10 cellular contexts compared by ENCODE assay signal in the genomic region with DNA sequence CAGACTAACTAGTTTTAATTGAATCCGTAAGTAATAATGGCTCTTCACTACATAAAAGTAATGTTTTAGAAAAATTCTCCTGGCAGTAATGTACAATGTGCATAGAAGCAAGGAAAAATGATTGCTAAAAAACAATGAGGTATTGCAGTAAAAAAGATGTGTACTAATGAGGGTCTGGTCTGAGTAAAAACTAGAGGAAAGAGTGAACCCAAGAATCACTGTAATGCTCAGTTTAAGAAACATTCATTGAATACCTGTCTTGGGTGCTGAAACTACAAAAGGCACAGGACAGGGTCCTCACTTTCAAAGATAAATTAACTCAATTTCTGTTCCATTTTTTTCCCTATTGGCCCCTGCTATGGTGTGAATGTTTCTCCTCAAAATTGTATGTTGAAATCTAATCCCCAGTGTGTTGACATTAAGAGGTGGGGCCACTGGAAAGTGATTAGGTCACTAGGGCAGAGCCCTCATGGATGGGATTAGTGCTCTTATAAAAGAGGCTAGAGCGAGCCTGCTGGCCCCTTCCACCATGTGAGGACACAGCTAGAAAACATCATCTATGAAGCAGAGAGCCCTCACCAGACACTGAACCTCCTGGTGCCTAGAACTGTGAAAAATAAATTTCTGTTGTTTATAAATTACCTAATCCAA. TPM values are rescaled to one million over a fixed set of nuclear protein-coding genes. Genes with fewer than 3 reads are reported as not detected.
DNase-seq lines count a peak whose midpoint lies in the region; ATAC-seq, FAIRE-seq and TF ChIP-seq lines count a peak whose summit lies in the region.
"Had no signal": no experiment of that assay in that cellular context is flagged by ENCODE, and none has a peak within 500 bp of the region (broad histone marks: within the 10 kb centered on the region; RNA-seq: fewer than 3 reads in every experiment).

No MANE protein-coding gene starts in this region.

- H3K27ac ChIP-seq in right cardiac atrium (ENCODE audit: low read length) = no peak overlapping the region

- no peak for DNase-seq in D721Med (ENCODE audit: insufficient read length, low spot score)
- DNase-seq in NCI-H69 (lab: John Stamatoyannopoulos, UW) = peak; percentile 36
- DNase-seq in right cardiac atrium = peak in 2 of 3 donors; percentile 37 to 45
- DNase-seq in KG1 (lab: John Stamatoyannopoulos, UW) = no peak
- DNase-seq in DMS114 treated with DMSO at 0.1 percent for 48 hours (lab: John Stamatoyannopoulos, UW; ENCODE audit: unreplicated experiment) = no peak
- no peak for DNase-seq in NCI-H2107 (lab: John Stamatoyannopoulos, UW)
- no peak for DNase-seq in central memory CD4-positive, alpha-beta T cell
- DNase-seq: activated CD4-positive, alpha-beta T cell treated with anti-CD3 and anti-CD28 coated beads, Interleukin-2, amount 50 U/mL, for 1 hour; DND-41 had no signal

- peak; percentile 70 for FAIRE-seq in D721Med (lab: Jason Lieb, UNC)

- peaks cover 2% of the 10 kb centered on the region for H3K4me1 ChIP-seq in right cardiac atrium (ENCODE audit: control insufficient read depth, insufficient read depth, low read length)

- TF ChIP-seq CTCF in D721Med (IDR thresholded peaks at IDR 0.05; ENCODE audit: insufficient read depth, missing control alignments) = no peak

- peak; percentile 15 for ATAC-seq in GM21515 (IDR thresholded peaks at IDR 0.05; ENCODE audit: unreplicated experiment)
- peak; percentile 52 to 86 for ATAC-seq in right cardiac atrium

- H3K27me3 ChIP-seq in right cardiac atrium (ENCODE audit: control insufficient read depth, insufficient read depth) = no peaks in the 10 kb centered on the region

- H3K4me3 ChIP-seq in right cardiac atrium (ENCODE audit: low read length) = no peak overlapping the region

- intact Hi-C loops in right cardiac atrium (cut with DNase I) = no loop called here

- H3K9me3 ChIP-seq in right cardiac atrium (ENCODE audit: control insufficient read depth, low read length) = no peaks in the 10 kb centered on the region

- WGBS in right cardiac atrium = 76% methylated on average over 2 of the region's 2 CpGs

RNA-seq across cellular contexts. Expression of a gene that starts 51.6 kb away (rescaled TPM):
- total RNA-seq in right cardiac atrium = 10 to 100 TPM in 3 of 4 donors, 1 to 10 TPM in 1; 9.9 to 15.5 (median 13.2) TPM
- polyA plus RNA-seq in right cardiac atrium = 2.0 TPM

Comparison
In these comparisons a context has a peak if more than half of its experiments do, and no peak if none do; other contexts are left out.
1. DNase-seq: peak in NCI-H69 (single experiment) and right cardiac atrium (2 of 3); none in D721Med (single experiment), KG1 (single experiment), DMS114 treated with DMSO at 0.1 percent for 48 hours (single experiment), NCI-H2107 (single experiment) and central memory CD4-positive, alpha-beta T cell (single experiment).